23 cellular contexts compared by ENCODE assay signal in genomic region chr7:140051822-140052221, GRCh38.
"Had no signal": no experiment of that assay in that cellular context is flagged by ENCODE, and none has a peak within 500 bp of the region (broad histone marks: within the 10 kb centered on the region; RNA-seq: fewer than 3 reads in every experiment).

No MANE protein-coding gene starts in this region.

- H3K27ac ChIP-seq: epithelial cell of prostate, heart right ventricle, right lobe of liver, tibial artery, VCaP had no signal

- H3K4me3 ChIP-seq: heart right ventricle, mucosa of descending colon, right lobe of liver, skin epidermis, tibial artery had no signal

- H3K9me3 ChIP-seq: heart right ventricle, mucosa of descending colon, right lobe of liver, tibial artery had no signal

- DNase-seq: activated CD4-positive, alpha-beta memory T cell treated with anti-CD3 and anti-CD28 coated beads, Interleukin-2, amount 10 ng/mL, durations not matched to agents 7 days and 5 days; activated CD4-positive, alpha-beta T cell treated with anti-CD3 and anti-CD28 coated beads, Interleukin-2, amount 10 ng/mL, durations not matched to agents 24 days and 14 days; activated CD8-positive, alpha-beta memory T cell treated with anti-CD3 and anti-CD28 coated beads, Interleukin-2, amount 10 ng/mL, durations not matched to agents 7 days and 5 days; activated gamma-delta T cell; activated naive CD4-positive, alpha-beta T cell treated with anti-CD3 and anti-CD28 coated beads, Interleukin-2, amount 50 U/mL, for 16 hours; activated naive CD8-positive, alpha-beta T cell treated with anti-CD3 and anti-CD28 coated beads, Interleukin-2, amount 50 U/mL, for 24 hours; activated T-cell treated with anti-CD3 and anti-CD28 coated beads for 4 hours; heart right ventricle; islet precursor cell; left cardiac atrium; mesenchymal stem cell; mucosa of descending colon; nephron progenitor cell; occipital lobe; right lobe of liver; stimulated activated CD4-positive, alpha-beta T cell treated with anti-CD3 and anti-CD28 coated beads, Interleukin-2, amount 100 ng/mL, for 24 hours; stimulated activated naive CD8-positive, alpha-beta T cell treated with anti-CD3 and anti-CD28 coated beads, Interleukin-15, amount 100 ng/mL, for 72 hours; tibial artery had no signal

- H3K27me3 ChIP-seq: heart right ventricle, right lobe of liver, tibial artery had no signal

- ATAC-seq: activated CD4-positive, CD25-positive, alpha-beta regulatory T cell treated with anti-CD3 and anti-CD28 coated beads, Interleukin-2, amount 50 U/mL, for 24 hours; activated CD8-positive, alpha-beta memory T cell treated with anti-CD3 and anti-CD28 coated beads, Interleukin-2, amount 10 ng/mL, durations not matched to agents 7 days and 5 days; activated naive CD8-positive, alpha-beta T cell treated with anti-CD3 and anti-CD28 coated beads, Interleukin-2, amount 50 U/mL, for 24 hours; heart right ventricle; left cardiac atrium; mucosa of descending colon; right lobe of liver; stimulated activated effector memory CD8-positive, alpha-beta T cell treated with anti-CD3 and anti-CD28 coated beads, Interleukin-12 subunit alpha, Interleukin-12 subunit beta, amount 100 ng/mL, for 72 hours; stimulated activated naive CD8-positive, alpha-beta T cell treated with anti-CD3 and anti-CD28 coated beads, Interleukin-15, amount 100 ng/mL, for 72 hours had no signal
